ENCODE assay signal across 8 cellular contexts in the genomic region with DNA sequence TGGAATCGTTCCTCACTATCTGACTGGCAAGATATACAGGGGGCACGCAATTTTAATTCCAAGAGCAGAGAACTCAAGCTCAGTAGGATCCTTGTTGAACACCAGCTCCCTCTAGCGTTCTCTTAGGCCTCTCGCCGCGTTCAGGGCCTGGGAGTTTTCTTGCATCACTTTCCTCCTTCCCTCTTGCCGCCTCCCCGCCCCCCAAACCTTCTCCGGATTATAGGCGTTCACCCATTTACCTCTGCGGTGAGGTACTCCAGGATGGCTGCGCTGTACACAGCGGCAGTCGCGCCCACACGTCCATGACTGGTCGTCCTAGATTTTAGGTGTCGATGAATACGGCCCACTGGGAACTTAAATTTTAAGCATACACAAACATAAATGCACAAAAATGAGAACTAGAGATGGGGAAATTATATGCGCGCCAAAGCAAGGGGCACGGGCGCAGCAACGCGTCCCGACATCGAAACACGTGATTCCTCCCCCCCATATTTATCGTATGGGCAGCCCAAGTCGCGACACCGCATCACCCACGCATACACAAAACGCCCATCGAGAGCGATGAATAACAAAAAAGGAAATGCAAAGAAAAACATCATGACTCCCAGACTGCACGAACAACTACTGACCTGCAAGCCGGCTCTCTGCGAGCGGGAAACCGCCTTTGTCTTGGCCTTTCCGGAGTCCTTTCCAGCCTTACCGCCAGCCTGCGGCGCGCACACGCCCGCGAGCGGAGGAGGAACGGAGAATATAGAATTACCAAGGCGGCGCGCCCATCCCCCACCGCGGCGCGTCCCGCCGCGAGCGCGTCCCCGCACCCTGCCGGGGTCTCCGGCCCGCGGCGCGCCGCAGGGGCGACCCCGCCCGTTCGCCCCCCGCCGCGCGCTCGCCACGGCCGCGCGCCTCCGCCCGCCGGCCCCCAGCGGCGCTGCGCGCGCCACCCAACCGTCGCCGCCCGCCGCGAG. TPM values are rescaled to one million over a fixed set of nuclear protein-coding genes. Genes with fewer than 3 reads are reported as not detected.
A peak's percentile ranks its signal among the peaks of the same experiment; 100 is the strongest.
DNase-seq lines count a peak whose midpoint lies in the region; ATAC-seq and TF ChIP-seq lines count a peak whose summit lies in the region.

No MANE protein-coding gene starts in this region.

- peak overlapping the region; percentile 86 for H3K27ac ChIP-seq in CD4-positive, alpha-beta memory T cell (ENCODE audit: low read depth, low read length)
- peak overlapping the region; percentile 97 for H3K27ac ChIP-seq in HL-60 (replicated peaks)
- H3K27ac ChIP-seq in effector memory CD4-positive, alpha-beta T cell (ENCODE audit: insufficient read depth, low read length, poor library complexity, severe bottlenecking), result peak overlapping the region; percentile 89

- peaks cover 8% of the 10 kb centered on the region for H3K36me3 ChIP-seq in CD4-positive, alpha-beta memory T cell (ENCODE audit: insufficient read depth, low read length)
- H3K36me3 ChIP-seq in effector memory CD4-positive, alpha-beta T cell (ENCODE audit: control insufficient read depth, insufficient read depth, low read length), result peaks cover 6% of the 10 kb centered on the region

- H3K36me3 Mint-ChIP-seq in CD4-positive, alpha-beta memory T cell, result peaks cover 8 to 14% of the 10 kb centered on the region in 2 donors
- H3K36me3 Mint-ChIP-seq in activated CD8-positive, alpha-beta T cell treated with anti-CD3 and anti-CD28 coated beads for 36 hours (ENCODE audit: low read depth), result peaks cover 18% of the 10 kb centered on the region

- CTCF ChIA-PET in CD4-positive, alpha-beta memory T cell (lab: Charles Lee; ENCODE audit: partially characterized antibody), result interaction anchor here (0.6 to 3.8 kb wide), 25 partner anchors 8 to 952 kb away, joined by 3 to 50 read pairs (median 5); a partner anchor contains a TSS
- CTCF ChIA-PET in activated CD8-positive, alpha-beta T cell treated with anti-CD3 and anti-CD28 coated beads for 36 hours (lab: Charles Lee), result interaction anchor here (0.7 to 3.1 kb wide), 12 partner anchors 27 to 146 kb away, joined by 3 to 16 read pairs (median 4); a partner anchor contains a TSS

- H3K27me3 Mint-ChIP-seq in CD4-positive, alpha-beta memory T cell, result no peaks in the 10 kb centered on the region
- no peaks in the 10 kb centered on the region for H3K27me3 Mint-ChIP-seq in activated CD8-positive, alpha-beta T cell treated with anti-CD3 and anti-CD28 coated beads for 36 hours

- H3K4me3 Mint-ChIP-seq in CD4-positive, alpha-beta memory T cell, result no peak overlapping the region
- no peak overlapping the region for H3K4me3 Mint-ChIP-seq in activated CD8-positive, alpha-beta T cell treated with anti-CD3 and anti-CD28 coated beads for 36 hours

- peak overlapping the region; percentile 90 to 98 for H3K4me3 ChIP-seq in CD4-positive, alpha-beta memory T cell (ENCODE audit: low read length in 2 of 2)
- peak overlapping the region; percentile 67 for H3K4me3 ChIP-seq in HL-60 (replicated peaks; ENCODE audit: insufficient read depth, low read length)
- peak overlapping the region; percentile 68 for H3K4me3 ChIP-seq in effector memory CD4-positive, alpha-beta T cell (ENCODE audit: insufficient read depth, low read depth, low read length, poor library complexity, severe bottlenecking)

- no peaks in the 10 kb centered on the region for H3K27me3 ChIP-seq in CD4-positive, alpha-beta memory T cell (ENCODE audit: insufficient read depth, low read length)
- no peaks in the 10 kb centered on the region for H3K27me3 ChIP-seq in HL-60 (ENCODE audit: insufficient read depth, poor library complexity, severe bottlenecking)
- no peaks in the 10 kb centered on the region for H3K27me3 ChIP-seq in effector memory CD4-positive, alpha-beta T cell (replicated peaks; ENCODE audit: control insufficient read depth, insufficient read depth, low read length, poor library complexity, severe bottlenecking)

- ATAC-seq in GM19452 (IDR thresholded peaks at IDR 0.05; ENCODE audit: unreplicated experiment), result peak; percentile 21
- peak; percentile 40 for ATAC-seq in activated CD8-positive, alpha-beta T cell treated with anti-CD3 and anti-CD28 coated beads for 36 hours

- intact Hi-C loops in CD4-positive, alpha-beta memory T cell (cut with micrococcal nuclease), result loop anchor here (1.0 to 5.0 kb wide), 7 partner anchors 19 to 1807 kb away; a partner anchor contains a TSS
- intact Hi-C loops in activated CD8-positive, alpha-beta T cell treated with anti-CD3 and anti-CD28 coated beads for 36 hours (cut with micrococcal nuclease), result loop anchor here (2.0 to 5.0 kb wide), 3 partner anchors 57 to 387 kb away; a partner anchor contains a TSS

- peaks cover 24 to 33% (median 32%) of the 10 kb centered on the region in 4 donors for H3K4me1 Mint-ChIP-seq in CD4-positive, alpha-beta memory T cell
- H3K4me1 Mint-ChIP-seq in activated CD8-positive, alpha-beta T cell treated with anti-CD3 and anti-CD28 coated beads for 36 hours (ENCODE audit: low read depth), result peaks cover 37% of the 10 kb centered on the region

- H3K9me3 Mint-ChIP-seq in CD4-positive, alpha-beta memory T cell, result no peaks in the 10 kb centered on the region
- no peaks in the 10 kb centered on the region for H3K9me3 Mint-ChIP-seq in activated CD8-positive, alpha-beta T cell treated with anti-CD3 and anti-CD28 coated beads for 36 hours

- TF ChIP-seq CTCF in HL-60 (IDR thresholded peaks at IDR 0.05; ENCODE audit: insufficient read depth, low read length), result peak; percentile 80
- peak; percentile 79 for TF ChIP-seq CTCF in activated CD8-positive, alpha-beta T cell treated with anti-CD3 and anti-CD28 coated beads for 36 hours (IDR thresholded peaks at IDR 0.05)

- no peak overlapping the region for H3K27ac Mint-ChIP-seq in CD4-positive, alpha-beta memory T cell
- H3K27ac Mint-ChIP-seq in activated CD8-positive, alpha-beta T cell treated with anti-CD3 and anti-CD28 coated beads for 36 hours, result no peak overlapping the region

- no peaks in the 10 kb centered on the region for H3K9me3 ChIP-seq in CD4-positive, alpha-beta memory T cell (ENCODE audit: control insufficient read depth in 1 of 2, low read length in 2 of 2)
- no peaks in the 10 kb centered on the region for H3K9me3 ChIP-seq in effector memory CD4-positive, alpha-beta T cell (ENCODE audit: control insufficient read depth, low read length)

- peak; percentile 87 to 94 (median 88) for DNase-seq in CD4-positive, alpha-beta memory T cell
- peak; percentile 79 to 96 for DNase-seq in HL-60 (ENCODE audit: low read depth in 1 of 2, low spot score in 1 of 2)
- peak; percentile 87 for DNase-seq in NCI-H82 treated with DMSO at 0.1 percent for 48 hours (lab: John Stamatoyannopoulos, UW; ENCODE audit: unreplicated experiment)
- peak; percentile 97 for DNase-seq in activated CD8-positive, alpha-beta T cell treated with anti-CD3 and anti-CD28 coated beads for 36 hours
- DNase-seq in effector memory CD4-positive, alpha-beta T cell, result peak; percentile 82 to 88 (median 84)
- DNase-seq in lung microvascular endothelial cell (ENCODE audit: low read depth in 2 of 2), result peak; percentile 88 to 93
- DNase-seq in stimulated activated CD4-positive, alpha-beta T cell treated with anti-CD3 and anti-CD28 coated beads, TNF-alpha, amount 100 ng/mL, for 24 hours (ENCODE audit: low read depth in 3 of 3), result peak; percentile 76 to 92 (median 86)

- H3K4me1 ChIP-seq in CD4-positive, alpha-beta memory T cell (ENCODE audit: insufficient read depth, low read length), result peaks cover 53% of the 10 kb centered on the region
- H3K4me1 ChIP-seq in effector memory CD4-positive, alpha-beta T cell (ENCODE audit: control insufficient read depth, insufficient read depth, low read length, poor library complexity, severe bottlenecking), result peaks cover 20% of the 10 kb centered on the region

- POLR2A ChIA-PET in CD4-positive, alpha-beta memory T cell (lab: Charles Lee; ENCODE audit: partially characterized antibody), result interaction anchor here (0.6 to 3.9 kb wide), 30 partner anchors 8 to 1688 kb away, joined by 3 to 118 read pairs (median 6); a partner anchor contains a TSS
- POLR2A ChIA-PET in activated CD8-positive, alpha-beta T cell treated with anti-CD3 and anti-CD28 coated beads for 36 hours (lab: Charles Lee), result interaction anchor here (0.6 to 2.4 kb wide), 17 partner anchors 9 to 967 kb away, joined by 3 to 11 read pairs (median 4); a partner anchor contains a TSS

RNA-seq across cellular contexts. Expression of a gene that starts 0.8 kb away (rescaled TPM):
- total RNA-seq in CD4-positive, alpha-beta memory T cell, result 100 to 1,000 TPM; 146 to 157 TPM
- 100 to 1,000 TPM; 359 to 521 TPM for polyA plus RNA-seq in CD4-positive, alpha-beta memory T cell
- total RNA-seq in activated CD8-positive, alpha-beta T cell treated with anti-CD3 and anti-CD28 coated beads for 36 hours, result 100 to 1,000 TPM; 631 to 637 TPM
- 205 and 321 TPM in 2 replicates for total RNA-seq in lung microvascular endothelial cell

RNA-seq across cellular contexts. Expression of a gene that starts 2.9 kb away (rescaled TPM):
- 10 to 100 TPM; 74.5 to 76.7 TPM for total RNA-seq in CD4-positive, alpha-beta memory T cell
- polyA plus RNA-seq in CD4-positive, alpha-beta memory T cell, result 10 to 100 TPM; 44.9 to 66.3 TPM
- total RNA-seq in activated CD8-positive, alpha-beta T cell treated with anti-CD3 and anti-CD28 coated beads for 36 hours, result 10 to 100 TPM; 40.0 to 42.5 TPM
- 29.6 and 76.6 TPM in 2 replicates for total RNA-seq in lung microvascular endothelial cell

RNA-seq across cellular contexts. Expression of a gene that starts 55.1 kb away (rescaled TPM):
- total RNA-seq in CD4-positive, alpha-beta memory T cell, result 10 to 100 TPM; 24.2 to 27.0 TPM
- 10 to 100 TPM; 29.0 to 45.6 TPM for polyA plus RNA-seq in CD4-positive, alpha-beta memory T cell
- 10 to 100 TPM; 23.2 to 23.5 TPM for total RNA-seq in activated CD8-positive, alpha-beta T cell treated with anti-CD3 and anti-CD28 coated beads for 36 hours
- 13.7 and 19.2 TPM in 2 replicates for total RNA-seq in lung microvascular endothelial cell

Comparison
In these comparisons a context has a peak if more than half of its experiments do, and no peak if none do; other contexts are left out.
1. Peak in every context shown above with its lines: DNase-seq, ATAC-seq, H3K4me3 ChIP-seq and H3K27ac ChIP-seq.